In genomic region chrX:154333116-154333515, GRCh38 we compare ENCODE assay signal across 24 cellular contexts. TPM values are rescaled to one million over a fixed set of nuclear protein-coding genes. Genes with fewer than 3 reads are reported as not detected.
"Had no signal": no experiment of that assay in that cellular context is flagged by ENCODE, and none has a peak within 500 bp of the region (broad histone marks: within the 10 kb centered on the region; RNA-seq: fewer than 3 reads in every experiment).

No MANE protein-coding gene starts in this region.

- H3K36me3 ChIP-seq: breast epithelium had no signal

- H3K4me2 ChIP-seq: KMS-11, PC-9 had no signal

- H3K27ac ChIP-seq: breast epithelium, KMS-11, PC-9 had no signal

- H3K9me3 Mint-ChIP-seq: activated CD8-positive, alpha-beta T cell treated with anti-CD3 and anti-CD28 coated beads for 36 hours; activated naive CD4-positive, alpha-beta T cell treated with anti-CD3 and anti-CD28 coated beads, Interleukin-2, amount 50 U/mL, for 24 hours; activated T-cell treated with anti-CD3 and anti-CD28 coated beads, Interleukin-2, amount 50 U/mL, for 24 hours; activated T-helper 1 cell treated with anti-CD3 and anti-CD28 coated beads, Interleukin-12 subunit alpha, Interleukin-12 subunit beta, Interleukin-2, Interleukin-4 antibody, amounts not matched to agents 30 ng/mL and 10 ng/mL and 1 ng/mL, durations not matched to agents 14 hours and 24 hours and 36 hours; T-helper 1 cell treated with Interleukin-12 subunit alpha and Interleukin-12 subunit beta and Interleukin-4 antibody, amounts not matched to agents 30 μg/mL and 1 μg/mL, for 36 hours had no signal

- H3K4me3 Mint-ChIP-seq: activated CD8-positive, alpha-beta T cell treated with anti-CD3 and anti-CD28 coated beads for 36 hours; activated naive CD4-positive, alpha-beta T cell treated with anti-CD3 and anti-CD28 coated beads, Interleukin-2, amount 50 U/mL, for 24 hours; activated T-cell treated with anti-CD3 and anti-CD28 coated beads, Interleukin-2, amount 50 U/mL, for 24 hours; T-helper 1 cell treated with Interleukin-12 subunit alpha and Interleukin-12 subunit beta and Interleukin-4 antibody, amounts not matched to agents 30 μg/mL and 1 μg/mL, for 36 hours had no signal

- H3K4me1 ChIP-seq: breast epithelium had no signal

- H3K36me3 Mint-ChIP-seq: activated naive CD4-positive, alpha-beta T cell treated with anti-CD3 and anti-CD28 coated beads, Interleukin-2, amount 50 U/mL, for 24 hours had no signal

- H3K9ac ChIP-seq: KMS-11 had no signal

- H3K9me3 ChIP-seq: breast epithelium had no signal

- H3K4me3 ChIP-seq: breast epithelium, PC-9 had no signal

- H3K27me3 Mint-ChIP-seq: activated CD8-positive, alpha-beta T cell treated with anti-CD3 and anti-CD28 coated beads for 36 hours; activated naive CD4-positive, alpha-beta T cell treated with anti-CD3 and anti-CD28 coated beads, Interleukin-2, amount 50 U/mL, for 24 hours had no signal

- DNase-seq: activated CD4-positive, CD25-positive, alpha-beta regulatory T cell treated with anti-CD3 and anti-CD28 coated beads, Interleukin-2, amount 50 U/mL, for 72 hours; activated CD8-positive, alpha-beta T cell treated with anti-CD3 and anti-CD28 coated beads for 36 hours; activated effector memory CD4-positive, alpha-beta T cell treated with Interleukin-2 at 50 U/mL for 16 hours; activated naive CD4-positive, alpha-beta T cell; activated T-cell treated with anti-CD3 and anti-CD28 coated beads, Interleukin-2, amount 50 U/mL, for 24 hours; aorta; caudate nucleus; NCI-H1092 treated with DMSO at 0.1 percent for 48 hours; NCI-H1417 treated with DMSO at 0.1 percent for 48 hours; NCI-H1694; NCI-H2029; NCI-H2107; NCI-H510A treated with DMSO at 0.1 percent for 48 hours; NCI-H69; PC-9; SHP77 treated with DMSO at 0.1 percent for 48 hours had no signal

- H2AFZ ChIP-seq: PC-9 had no signal

RNA-seq across cellular contexts. Expression of gene TKTL1, which starts 37.5 kb away (rescaled TPM):
- total RNA-seq: chondrocyte, MCF 10A, PC-9 had no signal
- polyA plus RNA-seq: aorta had no signal

RNA-seq across cellular contexts. Expression of gene TEX28, which starts 38.2 kb away (rescaled TPM):
- total RNA-seq: activated CD8-positive, alpha-beta T cell treated with anti-CD3 and anti-CD28 coated beads for 36 hours; activated T-helper 1 cell treated with anti-CD3 and anti-CD28 coated beads, Interleukin-12 subunit alpha, Interleukin-12 subunit beta, Interleukin-2, Interleukin-4 antibody, amounts not matched to agents 30 ng/mL and 10 ng/mL and 1 ng/mL, durations not matched to agents 14 hours and 24 hours and 36 hours; aorta; breast epithelium; chondrocyte; MCF 10A; PC-9; SK-MEL-5 had no signal
- polyA plus RNA-seq: aorta had no signal
